Comparison of ENCODE assay signal across 29 cellular contexts in the genomic region with DNA sequence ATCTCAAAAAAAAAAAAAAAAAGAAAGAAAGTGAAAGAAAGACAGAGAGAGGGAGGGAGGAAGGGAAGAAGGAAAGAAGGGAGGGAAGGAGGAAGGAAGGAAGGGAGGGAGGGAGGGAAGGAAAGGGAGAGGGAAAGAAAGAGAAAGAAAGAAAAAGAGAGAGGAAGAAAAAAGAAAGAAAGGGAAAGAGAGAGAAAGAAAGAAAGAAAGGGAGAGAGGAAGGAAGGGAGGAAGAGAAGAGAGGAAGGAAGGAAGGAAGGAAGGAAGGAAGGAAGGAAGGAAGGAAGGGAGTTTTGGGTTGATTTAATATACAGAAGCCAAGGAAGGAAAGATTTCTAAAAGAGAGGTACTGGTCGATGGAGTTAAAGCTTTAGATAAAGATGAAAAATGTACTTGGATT. TPM values are rescaled to one million over a fixed set of nuclear protein-coding genes. Genes with fewer than 3 reads are reported as not detected.
"Had no signal": no experiment of that assay in that cellular context is flagged by ENCODE, and none has a peak within 500 bp of the region (broad histone marks: within the 10 kb centered on the region; RNA-seq: fewer than 3 reads in every experiment).

No MANE protein-coding gene starts in this region.

- H3K4me1 Mint-ChIP-seq: mesothelial cell of epicardium had no signal

- H3K36me3 ChIP-seq: heart right ventricle, lower lobe of right lung, pancreas, prostate gland, suprapubic skin, thoracic aorta, tibial artery, upper lobe of right lung had no signal

- H3K27ac Mint-ChIP-seq: mesothelial cell of epicardium; stimulated activated naive CD8-positive, alpha-beta T cell treated with anti-CD3 and anti-CD28 coated beads, Interleukin-15, Interleukin-2, amounts not matched to agents 100 ng/mL and 50 ng/mL, for 24 hours had no signal

- H3K4me3 Mint-ChIP-seq: mesothelial cell of epicardium; natural killer cell treated with Interleukin-12 subunit alpha and Interleukin-12 subunit beta and Interleukin-15 and Interleukin-18, amount 100 ng/mL, for 72 hours; stimulated activated naive CD8-positive, alpha-beta T cell treated with anti-CD3 and anti-CD28 coated beads, Interleukin-15, Interleukin-2, amounts not matched to agents 100 ng/mL and 50 ng/mL, for 24 hours had no signal

- H3K9me3 Mint-ChIP-seq: natural killer cell treated with Interleukin-12 subunit alpha and Interleukin-12 subunit beta and Interleukin-15 and Interleukin-18, amount 100 ng/mL, for 72 hours had no signal

- H3K36me3 Mint-ChIP-seq: mesothelial cell of epicardium had no signal

- H3K27me3 Mint-ChIP-seq: natural killer cell treated with Interleukin-12 subunit alpha and Interleukin-12 subunit beta and Interleukin-15 and Interleukin-18, amount 100 ng/mL, for 72 hours; stimulated activated naive CD8-positive, alpha-beta T cell treated with anti-CD3 and anti-CD28 coated beads, Interleukin-15, Interleukin-2, amounts not matched to agents 100 ng/mL and 50 ng/mL, for 24 hours had no signal

- H3K4me3 ChIP-seq: heart right ventricle, hepatocyte, lower lobe of right lung, pancreas, prostate gland, skin epidermis, suprapubic skin, thoracic aorta, tibial artery, upper lobe of right lung had no signal

- H3K27ac ChIP-seq: heart right ventricle, hepatocyte, lower lobe of right lung, pancreas, prostate gland, skin epidermis, suprapubic skin, thoracic aorta, tibial artery, upper lobe of right lung had no signal

- H3K9me3 ChIP-seq: lower lobe of right lung, pancreas, prostate gland, suprapubic skin, tibial artery, upper lobe of right lung had no signal

- H3K4me1 ChIP-seq: pancreas, prostate gland, tibial artery, upper lobe of right lung had no signal

- ATAC-seq: heart right ventricle; left cardiac atrium; left lobe of liver; lower lobe of right lung; naive thymus-derived CD4-positive, alpha-beta T cell; natural killer cell treated with Interleukin-12 subunit alpha and Interleukin-12 subunit beta and Interleukin-15 and Interleukin-18, amount 100 ng/mL, for 72 hours; pancreas; right cardiac atrium; sciatic nerve; upper lobe of right lung had no signal

- DNase-seq: heart right ventricle; kidney glomerular epithelial cell; left cardiac atrium; lower lobe of right lung; mammary epithelial cell; mesendoderm; naive thymus-derived CD4-positive, alpha-beta T cell; nucleus accumbens; pancreas; retina; right cardiac atrium; stimulated activated CD4-positive, alpha-beta T cell treated with anti-CD3 and anti-CD28 coated beads, Interleukin-12 subunit alpha, Interleukin-12 subunit beta, amount 100 ng/mL, for 4 hours; stimulated activated CD4-positive, alpha-beta T cell treated with anti-CD3 and anti-CD28 coated beads, Interleukin-15, amount 100 ng/mL, for 24 hours; stimulated activated CD4-positive, alpha-beta T cell treated with anti-CD3 and anti-CD28 coated beads, Interleukin-2, amount 100 ng/mL, for 24 hours; stimulated activated CD4-positive, alpha-beta T cell treated with anti-CD3 and anti-CD28 coated beads, Interleukin-4, amount 100 ng/mL, for 1 hour; stimulated activated naive CD4-positive, alpha-beta T cell; tibial artery; trophoblast cell; upper lobe of right lung had no signal

- H3K27me3 ChIP-seq: pancreas, suprapubic skin, tibial artery, upper lobe of right lung had no signal

RNA-seq across cellular contexts. Expression of a gene that starts 56.4 kb away (rescaled TPM):
- total RNA-seq: hepatocyte had no signal
